14 cellular contexts compared by ENCODE assay signal in the genomic region with DNA sequence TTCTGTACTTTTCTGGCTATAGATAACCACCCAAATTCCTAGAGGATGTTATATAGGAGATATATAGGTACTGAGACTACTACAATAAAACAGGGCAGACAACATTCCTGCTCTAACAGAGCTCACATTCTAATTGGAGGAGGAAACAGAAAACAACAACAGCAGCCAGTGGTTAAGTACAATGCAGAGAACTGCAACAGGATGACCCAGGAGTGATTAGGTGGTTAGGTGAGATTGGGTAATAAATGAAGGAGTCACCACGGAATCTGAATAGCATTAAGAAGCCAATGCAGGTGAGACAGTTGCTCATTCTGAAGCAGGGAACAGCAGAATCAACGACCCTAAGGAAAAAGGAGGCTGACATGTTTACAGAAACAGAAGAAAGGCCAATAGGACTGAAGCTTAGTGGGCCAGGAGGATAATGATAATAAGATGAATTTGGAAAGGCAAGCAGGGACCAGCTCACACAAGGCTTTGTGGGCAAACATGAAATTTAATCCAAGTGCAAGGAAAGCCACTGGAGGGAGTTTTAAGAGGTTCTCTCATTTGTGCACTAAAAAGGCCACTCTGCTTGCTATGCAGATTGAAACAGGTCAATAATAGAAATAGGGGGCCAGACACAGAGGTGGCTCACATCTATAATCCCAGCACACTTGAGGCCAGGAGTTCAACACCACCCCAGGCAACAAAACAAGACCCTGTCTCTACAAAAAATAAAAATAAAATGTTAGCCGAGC. TPM values are rescaled to one million over a fixed set of nuclear protein-coding genes. Genes with fewer than 3 reads are reported as not detected.
DNase-seq lines count a peak whose midpoint lies in the region; TF ChIP-seq lines count a peak whose summit lies in the region.
"Had no signal": no experiment of that assay in that cellular context is flagged by ENCODE, and none has a peak within 500 bp of the region (broad histone marks: within the 10 kb centered on the region; RNA-seq: fewer than 3 reads in every experiment).

No MANE protein-coding gene starts in this region.

- no peak overlapping the region for H3K4me3 Mint-ChIP-seq in brain
- no peak overlapping the region for H3K4me3 Mint-ChIP-seq in mesothelial cell of epicardium
- H3K4me3 Mint-ChIP-seq: activated CD4-positive, alpha-beta memory T cell treated with anti-CD3 and anti-CD28 coated beads for 36 hours; activated naive CD4-positive, alpha-beta T cell treated with anti-CD3 and anti-CD28 coated beads, Interleukin-2, amount 10 ng/mL, durations not matched to agents 7 days and 5 days had no signal

- H3K4me1 ChIP-seq in spleen: peaks cover 0 to 26% (median 5%) of the 10 kb centered on the region in 6 donors
- H3K4me1 ChIP-seq: prostate gland had no signal

- H3K36me3 ChIP-seq in spleen: no peaks in the 10 kb centered on the region
- H3K36me3 ChIP-seq: gastroesophageal sphincter, left lung, prostate gland had no signal

- H3K9me3 Mint-ChIP-seq in brain (peaks cover 3 to 26% (median 9%) of the 10 kb centered on the region in 5 experiments), mesothelial cell of epicardium (peaks cover 11% of the 10 kb centered on the region)
- H3K9me3 Mint-ChIP-seq: activated CD4-positive, alpha-beta memory T cell treated with anti-CD3 and anti-CD28 coated beads for 36 hours; activated naive CD4-positive, alpha-beta T cell treated with anti-CD3 and anti-CD28 coated beads, Interleukin-2, amount 10 ng/mL, durations not matched to agents 7 days and 5 days had no signal

- no peaks in the 10 kb centered on the region for H3K9me3 ChIP-seq in spleen
- H3K9me3 ChIP-seq: gastroesophageal sphincter, left lung, prostate gland had no signal

- no peaks in the 10 kb centered on the region for H3K27me3 Mint-ChIP-seq in brain
- H3K27me3 Mint-ChIP-seq in mesothelial cell of epicardium (ENCODE audit: low read depth): no peaks in the 10 kb centered on the region
- H3K27me3 Mint-ChIP-seq: activated CD4-positive, alpha-beta memory T cell treated with anti-CD3 and anti-CD28 coated beads for 36 hours; activated naive CD4-positive, alpha-beta T cell treated with anti-CD3 and anti-CD28 coated beads, Interleukin-2, amount 10 ng/mL, durations not matched to agents 7 days and 5 days had no signal

- WGBS in spleen, 5 donors: 77 to 90% (median 81%) methylated on average over 3 of the region's 3 CpGs

- no peak for TF ChIP-seq RAD21 in Ishikawa (IDR thresholded peaks at IDR 0.05; ENCODE audit: low read depth)

- peaks cover 37% of the 10 kb centered on the region for H3K4me1 Mint-ChIP-seq in brain
- peaks cover 25% of the 10 kb centered on the region for H3K4me1 Mint-ChIP-seq in mesothelial cell of epicardium
- H3K4me1 Mint-ChIP-seq: activated naive CD4-positive, alpha-beta T cell treated with anti-CD3 and anti-CD28 coated beads, Interleukin-2, amount 10 ng/mL, durations not matched to agents 7 days and 5 days had no signal

- DNase-seq in ELF-1 (ENCODE audit: low read depth, low spot score) (peak; percentile 76), mesothelial cell of epicardium (ENCODE audit: low spot score in 2 of 2, unreplicated experiment in 2 of 2) (no peak), spleen (no peak), cardiac septum (ENCODE audit: low spot score) (no peak)
- no peak for DNase-seq in effector CD4-positive, alpha-beta T cell
- no peak for DNase-seq in activated CD4-positive, alpha-beta T cell treated with anti-CD3 and anti-CD28 coated beads, Interleukin-2, amount 50 U/mL, for 4 hours
- DNase-seq: activated CD4-positive, alpha-beta memory T cell treated with anti-CD3 and anti-CD28 coated beads for 36 hours; activated naive CD4-positive, alpha-beta T cell treated with anti-CD3 and anti-CD28 coated beads, Interleukin-2, amount 10 ng/mL, durations not matched to agents 7 days and 5 days; left lung had no signal

- H3K27me3 ChIP-seq in spleen (replicated peaks in 1 of 7): no peaks in the 10 kb centered on the region
- H3K27me3 ChIP-seq: gastroesophageal sphincter, left lung had no signal

- intact Hi-C loops in spleen (cut with DNase I; ENCODE audit: low total_unique reads): no loop called here
- intact Hi-C loops in cardiac septum (cut with DNase I): no loop called here

- no peak for TF ChIP-seq POLR2A in spleen (IDR thresholded peaks at IDR 0.05)

- H3K4me3 ChIP-seq in spleen: no peak overlapping the region
- H3K4me3 ChIP-seq: coronary artery, gastroesophageal sphincter, left lung, prostate gland had no signal

- TF ChIP-seq CTCF in brain (conservative IDR thresholded peaks at IDR 0.05): no peak
- no peak for TF ChIP-seq CTCF in mesothelial cell of epicardium (IDR thresholded peaks at IDR 0.05; ENCODE audit: unreplicated experiment)
- TF ChIP-seq CTCF in spleen (IDR thresholded peaks at IDR 0.05 in 8 of 11, conservative IDR thresholded peaks at IDR 0.05 in 3 of 11): no peak

- no peak overlapping the region for H3K27ac ChIP-seq in spleen
- H3K27ac ChIP-seq: coronary artery, gastroesophageal sphincter, left lung, prostate gland had no signal

- H3K27ac Mint-ChIP-seq in brain: peak overlapping the region in 3 of 5 experiments; percentile 9 to 62 (median 27)
- H3K27ac Mint-ChIP-seq in mesothelial cell of epicardium: peak overlapping the region; percentile 91
- H3K27ac Mint-ChIP-seq: activated CD4-positive, alpha-beta memory T cell treated with anti-CD3 and anti-CD28 coated beads for 36 hours; activated naive CD4-positive, alpha-beta T cell treated with anti-CD3 and anti-CD28 coated beads, Interleukin-2, amount 10 ng/mL, durations not matched to agents 7 days and 5 days had no signal

- H3K36me3 Mint-ChIP-seq in brain (peaks cover 91% of the 10 kb centered on the region), mesothelial cell of epicardium (peaks cover 14% of the 10 kb centered on the region)

- TF ChIP-seq EP300 in Ishikawa (IDR thresholded peaks at IDR 0.05; ENCODE audit: borderline replicate concordance): no peak

TF ChIP-seq in Ishikawa, 13 proteins besides CTCF, POLR2A, EP300 and RAD21:
- peak; percentile 63; the same call in 1 of the 2 replicates for TF ChIP-seq CEBPB (IDR thresholded peaks at IDR 0.05)
- TF ChIP-seq ZBTB7A (IDR thresholded peaks at IDR 0.05; ENCODE audit: low read depth): no peak
- peak; percentile 38; the same call in 1 of the 2 replicates for TF ChIP-seq TEAD4 (IDR thresholded peaks at IDR 0.05)
- no peak for TF ChIP-seq EGR1 (IDR thresholded peaks at IDR 0.05)
TF ChIP-seq in Ishikawa: peak in this region for 2.

RNA-seq across cellular contexts. Expression of a gene that starts 16.9 kb away (rescaled TPM):
- polyA plus RNA-seq in brain (ENCODE audit: insufficient read depth, low read depth, low replicate concordance) (6.4 TPM), spleen (1 to 10 TPM; 4.0 to 5.5 (median 5.2) TPM)
- total RNA-seq in mesothelial cell of epicardium (28.5 to 33.1 TPM (median 31.9 TPM) in 3 replicates), spleen (10 to 100 TPM; 17.1 to 46.5 (median 29.1) TPM), cardiac septum (38.9 TPM)

RNA-seq across cellular contexts. Expression of a gene that starts 38.5 kb away (rescaled TPM):
- polyA plus RNA-seq in brain (ENCODE audit: insufficient read depth, low read depth, low replicate concordance) (9.1 TPM), spleen (10 to 100 TPM; 54.3 to 79.5 (median 62.8) TPM)
- total RNA-seq in mesothelial cell of epicardium (109 to 117 TPM (median 112 TPM) in 3 replicates), spleen (100 to 1,000 TPM; 125 to 272 (median 162) TPM), cardiac septum (41.3 TPM)
